In the genomic region with DNA sequence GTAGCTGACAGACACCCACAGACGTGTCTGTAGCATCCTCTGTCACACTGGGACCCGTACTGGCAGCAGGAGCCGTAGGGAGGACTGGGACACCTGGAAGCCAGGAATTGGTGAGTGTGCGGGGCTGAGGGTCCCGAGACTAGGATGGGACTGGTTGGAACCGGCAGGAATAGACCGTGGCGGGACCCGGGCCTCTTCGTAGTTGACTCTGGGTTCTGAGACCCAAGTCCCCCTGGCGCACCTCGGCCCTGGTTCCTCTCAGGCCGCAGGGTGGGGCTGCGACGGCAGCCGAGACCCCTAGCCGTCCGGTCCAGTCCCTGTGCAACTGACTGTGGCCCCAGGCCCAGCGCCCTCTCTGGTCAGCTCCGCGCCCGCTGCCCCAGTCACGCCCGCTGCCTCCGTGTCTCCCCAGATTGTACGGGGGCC, we compare ENCODE assay signal across 3 cellular contexts.
TF ChIP-seq lines count a peak whose summit lies in the region.

No MANE protein-coding gene starts in this region.

TF ChIP-seq in IMR-90, 13 proteins besides CTCF, POLR2A, EP300 and RAD21:
- TF ChIP-seq NFE2L2 (IDR thresholded peaks at IDR 0.05; ENCODE audit: low read depth, low read length): no peak
- TF ChIP-seq BHLHE40 (IDR thresholded peaks at IDR 0.05; ENCODE audit: low read depth, low read length): no peak
- TF ChIP-seq, protein P1, sequence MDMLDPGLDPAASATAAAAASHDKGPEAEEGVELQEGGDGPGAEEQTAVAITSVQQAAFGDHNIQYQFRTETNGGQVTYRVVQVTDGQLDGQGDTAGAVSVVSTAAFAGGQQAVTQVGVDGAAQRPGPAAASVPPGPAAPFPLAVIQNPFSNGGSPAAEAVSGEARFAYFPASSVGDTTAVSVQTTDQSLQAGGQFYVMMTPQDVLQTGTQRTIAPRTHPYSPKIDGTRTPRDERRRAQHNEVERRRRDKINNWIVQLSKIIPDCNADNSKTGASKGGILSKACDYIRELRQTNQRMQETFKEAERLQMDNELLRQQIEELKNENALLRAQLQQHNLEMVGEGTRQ (IDR thresholded peaks at IDR 0.05; ENCODE audit: low read depth, low read length): no peak
- no peak for TF ChIP-seq MAZ (IDR thresholded peaks at IDR 0.05; ENCODE audit: borderline replicate concordance, low read depth, low read length)
- no peak for TF ChIP-seq FOS (IDR thresholded peaks at IDR 0.05; ENCODE audit: low read depth, low read length)
- TF ChIP-seq CEBPB (IDR thresholded peaks at IDR 0.05; ENCODE audit: low read depth, low read length): no peak
- no peak for TF ChIP-seq SMC3 (IDR thresholded peaks at IDR 0.05; ENCODE audit: low read depth, low read length)
- no peak for TF ChIP-seq CHD1 (IDR thresholded peaks at IDR 0.05; ENCODE audit: low read depth, low read length)
- no peak for TF ChIP-seq ELK1 (IDR thresholded peaks at IDR 0.05; ENCODE audit: borderline replicate concordance, low read depth, low read length)
- no peak for TF ChIP-seq MXI1 (IDR thresholded peaks at IDR 0.05; ENCODE audit: borderline replicate concordance, low read depth, low read length)
- no peak for TF ChIP-seq MAFK (IDR thresholded peaks at IDR 0.05; ENCODE audit: low read depth, low read length)
- no peak for TF ChIP-seq RCOR1 (IDR thresholded peaks at IDR 0.05; ENCODE audit: insufficient replicate concordance, low read length)
- no peak for TF ChIP-seq RFX5 (IDR thresholded peaks at IDR 0.05; ENCODE audit: low read depth, low read length)

TF ChIP-seq in H1, 55 proteins besides CTCF, POLR2A, EP300 and RAD21:
- TF ChIP-seq KDM4A (IDR thresholded peaks at IDR 0.05; ENCODE audit: low read depth, low read length, severe bottlenecking) (peak; percentile 71), SIRT6 (IDR thresholded peaks at IDR 0.05; ENCODE audit: low read length) (no peak), TAF1 (IDR thresholded peaks at IDR 0.05; ENCODE audit: low read depth, low read length) (0 out of 2 replicates have a peak, but pooled peaks have one; percentile 11), ASH2L (IDR thresholded peaks at IDR 0.05; ENCODE audit: low read length) (peak; percentile 25), KDM1A (IDR thresholded peaks at IDR 0.05; ENCODE audit: borderline replicate concordance, low read length) (peak; percentile 64)

TF ChIP-seq in SK-N-SH treated with all-trans-retinoic acid at 6 μM for 48 hours, 23 proteins besides CTCF, POLR2A, EP300 and RAD21:
- no peak for TF ChIP-seq ZNF70 (CRISPR knock-in tag; IDR thresholded peaks at IDR 0.05)
- no peak for TF ChIP-seq ZC3H10 (CRISPR knock-in tag; IDR thresholded peaks at IDR 0.05)
- TF ChIP-seq ZFP3 (CRISPR knock-in tag; IDR thresholded peaks at IDR 0.05): no peak
- TF ChIP-seq CSDC2 (CRISPR knock-in tag; IDR thresholded peaks at IDR 0.05): no peak
- TF ChIP-seq ZNF565 (CRISPR knock-in tag; conservative IDR thresholded peaks at IDR 0.05; ENCODE audit: low read depth): no peak
- TF ChIP-seq RARB (CRISPR knock-in tag; IDR thresholded peaks at IDR 0.05): no peak
- TF ChIP-seq TCF4 (CRISPR knock-in tag; IDR thresholded peaks at IDR 0.05; ENCODE audit: borderline replicate concordance): no peak
- no peak for TF ChIP-seq ISL1 (CRISPR knock-in tag; IDR thresholded peaks at IDR 0.05)
- TF ChIP-seq, protein P2, sequence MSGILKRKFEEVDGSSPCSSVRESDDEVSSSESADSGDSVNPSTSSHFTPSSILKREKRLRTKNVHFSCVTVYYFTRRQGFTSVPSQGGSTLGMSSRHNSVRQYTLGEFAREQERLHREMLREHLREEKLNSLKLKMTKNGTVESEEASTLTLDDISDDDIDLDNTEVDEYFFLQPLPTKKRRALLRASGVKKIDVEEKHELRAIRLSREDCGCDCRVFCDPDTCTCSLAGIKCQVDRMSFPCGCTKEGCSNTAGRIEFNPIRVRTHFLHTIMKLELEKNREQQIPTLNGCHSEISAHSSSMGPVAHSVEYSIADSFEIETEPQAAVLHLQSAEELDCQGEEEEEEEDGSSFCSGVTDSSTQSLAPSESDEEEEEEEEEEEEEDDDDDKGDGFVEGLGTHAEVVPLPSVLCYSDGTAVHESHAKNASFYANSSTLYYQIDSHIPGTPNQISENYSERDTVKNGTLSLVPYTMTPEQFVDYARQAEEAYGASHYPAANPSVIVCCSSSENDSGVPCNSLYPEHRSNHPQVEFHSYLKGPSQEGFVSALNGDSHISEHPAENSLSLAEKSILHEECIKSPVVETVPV (CRISPR knock-in tag; IDR thresholded peaks at IDR 0.05): no peak
- no peak for TF ChIP-seq GLIS3 (CRISPR knock-in tag; IDR thresholded peaks at IDR 0.05)
